Comparison of ENCODE assay signal across 17 cellular contexts in genomic region chr10:84356951-84357350, GRCh38. TPM values are rescaled to one million over a fixed set of nuclear protein-coding genes. Genes with fewer than 3 reads are reported as not detected.
DNase-seq lines count a peak whose midpoint lies in the region; ATAC-seq lines count a peak whose summit lies in the region.
"Had no signal": no experiment of that assay in that cellular context is flagged by ENCODE, and none has a peak within 500 bp of the region (broad histone marks: within the 10 kb centered on the region; RNA-seq: fewer than 3 reads in every experiment).

No MANE protein-coding gene starts in this region.

- ATAC-seq in stimulated activated naive CD8-positive, alpha-beta T cell treated with anti-CD3 and anti-CD28 coated beads, Interleukin-15, Interleukin-2, amounts not matched to agents 100 U/mL and 50 U/mL, for 24 hours, result no peak
- peak; percentile 17 for ATAC-seq in activated CD8-positive, alpha-beta T cell treated with anti-CD3 and anti-CD28 coated beads, Interleukin-2, amount 10 ng/mL, durations not matched to agents 7 days and 5 days
- ATAC-seq in naive thymus-derived CD4-positive, alpha-beta T cell, result peak; percentile 66
- no peak for ATAC-seq in HG03025 (IDR thresholded peaks at IDR 0.05; ENCODE audit: low FRiP score, unreplicated experiment)

- H3K9me3 Mint-ChIP-seq in stimulated activated naive CD8-positive, alpha-beta T cell treated with anti-CD3 and anti-CD28 coated beads, Interleukin-15, Interleukin-2, amounts not matched to agents 100 ng/mL and 50 ng/mL, for 24 hours, result no peaks in the 10 kb centered on the region
- no peaks in the 10 kb centered on the region for H3K9me3 Mint-ChIP-seq in activated CD8-positive, alpha-beta T cell treated with anti-CD3 and anti-CD28 coated beads, Interleukin-2, amount 10 ng/mL, durations not matched to agents 7 days and 5 days (ENCODE audit: insufficient read depth)
- no peaks in the 10 kb centered on the region for H3K9me3 Mint-ChIP-seq in naive thymus-derived CD4-positive, alpha-beta T cell
- H3K9me3 Mint-ChIP-seq: HFFc6 had no signal

- H3K9me3 ChIP-seq in naive thymus-derived CD4-positive, alpha-beta T cell (ENCODE audit: control insufficient read depth in 2 of 3, low read length in 3 of 3), result no peaks in the 10 kb centered on the region
- H3K9me3 ChIP-seq: Caco-2 had no signal

- CTCF ChIA-PET in activated CD8-positive, alpha-beta T cell treated with anti-CD3 and anti-CD28 coated beads, Interleukin-2, amount 10 ng/mL, durations not matched to agents 7 days and 5 days (lab: Charles Lee), result interaction anchor here (1.9 to 7.2 kb wide), 3 partner anchors 15 to 181 kb away, joined by 7 to 72 read pairs (median 7); no protein-coding TSS in a partner anchor
- CTCF ChIA-PET in naive thymus-derived CD4-positive, alpha-beta T cell (lab: Charles Lee), result interaction anchor here (1.6 kb wide), 1 partner anchor 180 kb away, joined by 4 read pairs; no protein-coding TSS in a partner anchor

- H3K4me1 Mint-ChIP-seq in stimulated activated naive CD8-positive, alpha-beta T cell treated with anti-CD3 and anti-CD28 coated beads, Interleukin-15, Interleukin-2, amounts not matched to agents 100 ng/mL and 50 ng/mL, for 24 hours (ENCODE audit: low read depth), result peaks cover 96% of the 10 kb centered on the region
- peaks cover 77% of the 10 kb centered on the region for H3K4me1 Mint-ChIP-seq in activated CD8-positive, alpha-beta T cell treated with anti-CD3 and anti-CD28 coated beads, Interleukin-2, amount 10 ng/mL, durations not matched to agents 7 days and 5 days (ENCODE audit: low read depth)
- peaks cover 61 to 95% (median 89%) of the 10 kb centered on the region in 7 donors for H3K4me1 Mint-ChIP-seq in naive thymus-derived CD4-positive, alpha-beta T cell

- H3K4me3 ChIP-seq in naive thymus-derived CD4-positive, alpha-beta T cell (ENCODE audit: low read length), result peak overlapping the region; percentile 5

- H3K4me1 ChIP-seq in naive thymus-derived CD4-positive, alpha-beta T cell (ENCODE audit: control insufficient read depth in 2 of 2, insufficient read depth in 2 of 2, low read length in 2 of 2), result peaks cover 53 to 63% of the 10 kb centered on the region in 2 donors

- H3K27me3 Mint-ChIP-seq in stimulated activated naive CD8-positive, alpha-beta T cell treated with anti-CD3 and anti-CD28 coated beads, Interleukin-15, Interleukin-2, amounts not matched to agents 100 ng/mL and 50 ng/mL, for 24 hours, result no peaks in the 10 kb centered on the region
- H3K27me3 Mint-ChIP-seq in activated CD8-positive, alpha-beta T cell treated with anti-CD3 and anti-CD28 coated beads, Interleukin-2, amount 10 ng/mL, durations not matched to agents 7 days and 5 days (ENCODE audit: low read depth), result no peaks in the 10 kb centered on the region
- no peaks in the 10 kb centered on the region for H3K27me3 Mint-ChIP-seq in naive thymus-derived CD4-positive, alpha-beta T cell

- H3K36me3 Mint-ChIP-seq in stimulated activated naive CD8-positive, alpha-beta T cell treated with anti-CD3 and anti-CD28 coated beads, Interleukin-15, Interleukin-2, amounts not matched to agents 100 ng/mL and 50 ng/mL, for 24 hours (ENCODE audit: low read depth), result peaks cover 1% of the 10 kb centered on the region
- H3K36me3 Mint-ChIP-seq in activated CD8-positive, alpha-beta T cell treated with anti-CD3 and anti-CD28 coated beads, Interleukin-2, amount 10 ng/mL, durations not matched to agents 7 days and 5 days (ENCODE audit: low read depth), result peaks cover 8% of the 10 kb centered on the region
- peaks cover 0 to 7% (median 0%) of the 10 kb centered on the region in 5 donors for H3K36me3 Mint-ChIP-seq in naive thymus-derived CD4-positive, alpha-beta T cell

- H3K4me3 Mint-ChIP-seq in stimulated activated naive CD8-positive, alpha-beta T cell treated with anti-CD3 and anti-CD28 coated beads, Interleukin-15, Interleukin-2, amounts not matched to agents 100 ng/mL and 50 ng/mL, for 24 hours, result no peak overlapping the region
- no peak overlapping the region for H3K4me3 Mint-ChIP-seq in activated CD8-positive, alpha-beta T cell treated with anti-CD3 and anti-CD28 coated beads, Interleukin-2, amount 10 ng/mL, durations not matched to agents 7 days and 5 days
- H3K4me3 Mint-ChIP-seq in naive thymus-derived CD4-positive, alpha-beta T cell, result peak overlapping the region in 7 of 10 donors; percentile 3 to 42 (median 13)
- H3K4me3 Mint-ChIP-seq: HFFc6 had no signal

- peak overlapping the region; percentile 8 for H3K27ac Mint-ChIP-seq in stimulated activated naive CD8-positive, alpha-beta T cell treated with anti-CD3 and anti-CD28 coated beads, Interleukin-15, Interleukin-2, amounts not matched to agents 100 ng/mL and 50 ng/mL, for 24 hours
- H3K27ac Mint-ChIP-seq in activated CD8-positive, alpha-beta T cell treated with anti-CD3 and anti-CD28 coated beads, Interleukin-2, amount 10 ng/mL, durations not matched to agents 7 days and 5 days, result no peak overlapping the region
- H3K27ac Mint-ChIP-seq in naive thymus-derived CD4-positive, alpha-beta T cell, result peak overlapping the region in 2 of 9 donors; percentile 2 to 12
- H3K27ac Mint-ChIP-seq: HFFc6 had no signal

- intact Hi-C loops in naive thymus-derived CD4-positive, alpha-beta T cell (cut with micrococcal nuclease), result no loop called here

- H3K27ac ChIP-seq in naive thymus-derived CD4-positive, alpha-beta T cell (ENCODE audit: low read depth, low read length), result no peak overlapping the region

- POLR2A ChIA-PET in activated CD8-positive, alpha-beta T cell treated with anti-CD3 and anti-CD28 coated beads, Interleukin-2, amount 10 ng/mL, durations not matched to agents 7 days and 5 days (lab: Charles Lee), result interaction anchor here (0.6 kb wide), 1 partner anchor 146 kb away, joined by 3 read pairs; no protein-coding TSS in a partner anchor
- POLR2A ChIA-PET in naive thymus-derived CD4-positive, alpha-beta T cell (lab: Charles Lee), result no interaction called here

- no peaks in the 10 kb centered on the region for H3K27me3 ChIP-seq in naive thymus-derived CD4-positive, alpha-beta T cell (ENCODE audit: control insufficient read depth in 2 of 2, insufficient read depth in 2 of 2, low read length in 2 of 2)

- DNase-seq in stimulated activated naive CD8-positive, alpha-beta T cell treated with anti-CD3 and anti-CD28 coated beads, Interleukin-15, Interleukin-2, amounts not matched to agents 100 U/mL and 50 U/mL, for 24 hours, result no peak
- DNase-seq in activated CD8-positive, alpha-beta T cell treated with anti-CD3 and anti-CD28 coated beads, Interleukin-2, amount 10 ng/mL, durations not matched to agents 7 days and 5 days, result peak; percentile 27
- DNase-seq in naive thymus-derived CD4-positive, alpha-beta T cell, result peak in 3 of 9 donors; percentile 16 to 31 (median 16)
- no peak for DNase-seq in HT-29 (ENCODE audit: low spot score)
- DNase-seq in central memory CD4-positive, alpha-beta T cell, result no peak
- DNase-seq: C1 segment of cervical spinal cord, Caco-2, DMS153, EL, HFFc6, MV-4-11, NCI-H1417, NCI-H1930, NCI-H69, Right ventricle myocardium superior had no signal

- H3K36me3 ChIP-seq in naive thymus-derived CD4-positive, alpha-beta T cell (ENCODE audit: control insufficient read depth in 2 of 3, insufficient read depth in 3 of 3, low read length in 3 of 3), result no peaks in the 10 kb centered on the region

RNA-seq across cellular contexts. Expression of gene CCSER2, which starts 28.6 kb away (rescaled TPM):
- total RNA-seq in activated CD8-positive, alpha-beta T cell treated with anti-CD3 and anti-CD28 coated beads, Interleukin-2, amount 10 ng/mL, durations not matched to agents 7 days and 5 days, result 10 to 100 TPM; 77.8 to 78.8 TPM
- 100 to 1,000 TPM in 3 of 5 experiments, 10 to 100 TPM in 2; 91.1 to 133 (median 114) TPM for total RNA-seq in naive thymus-derived CD4-positive, alpha-beta T cell
- polyA plus RNA-seq in naive thymus-derived CD4-positive, alpha-beta T cell, result 10 to 100 TPM; 59.1 to 85.3 TPM
- total RNA-seq in HT-29 (2014; rRNA removed; shearing (Covaris generic)), result 2.7 and 7.4 TPM in 2 replicates

Comparison
In these comparisons a context has a peak if more than half of its experiments do, and no peak if none do; other contexts are left out.
1. H3K4me3 Mint-ChIP-seq: peak in naive thymus-derived CD4-positive, alpha-beta T cell (7 of 10); none in stimulated activated naive CD8-positive, alpha-beta T cell treated with anti-CD3 and anti-CD28 coated beads, Interleukin-15, Interleukin-2, amounts not matched to agents 100 ng/mL and 50 ng/mL, for 24 hours (single experiment) and activated CD8-positive, alpha-beta T cell treated with anti-CD3 and anti-CD28 coated beads, Interleukin-2, amount 10 ng/mL, durations not matched to agents 7 days and 5 days (single experiment).
2. ATAC-seq: peak in activated CD8-positive, alpha-beta T cell treated with anti-CD3 and anti-CD28 coated beads, Interleukin-2, amount 10 ng/mL, durations not matched to agents 7 days and 5 days (single experiment) and naive thymus-derived CD4-positive, alpha-beta T cell (single experiment); none in stimulated activated naive CD8-positive, alpha-beta T cell treated with anti-CD3 and anti-CD28 coated beads, Interleukin-15, Interleukin-2, amounts not matched to agents 100 U/mL and 50 U/mL, for 24 hours (single experiment) and HG03025 (single experiment).